In the genomic region with DNA sequence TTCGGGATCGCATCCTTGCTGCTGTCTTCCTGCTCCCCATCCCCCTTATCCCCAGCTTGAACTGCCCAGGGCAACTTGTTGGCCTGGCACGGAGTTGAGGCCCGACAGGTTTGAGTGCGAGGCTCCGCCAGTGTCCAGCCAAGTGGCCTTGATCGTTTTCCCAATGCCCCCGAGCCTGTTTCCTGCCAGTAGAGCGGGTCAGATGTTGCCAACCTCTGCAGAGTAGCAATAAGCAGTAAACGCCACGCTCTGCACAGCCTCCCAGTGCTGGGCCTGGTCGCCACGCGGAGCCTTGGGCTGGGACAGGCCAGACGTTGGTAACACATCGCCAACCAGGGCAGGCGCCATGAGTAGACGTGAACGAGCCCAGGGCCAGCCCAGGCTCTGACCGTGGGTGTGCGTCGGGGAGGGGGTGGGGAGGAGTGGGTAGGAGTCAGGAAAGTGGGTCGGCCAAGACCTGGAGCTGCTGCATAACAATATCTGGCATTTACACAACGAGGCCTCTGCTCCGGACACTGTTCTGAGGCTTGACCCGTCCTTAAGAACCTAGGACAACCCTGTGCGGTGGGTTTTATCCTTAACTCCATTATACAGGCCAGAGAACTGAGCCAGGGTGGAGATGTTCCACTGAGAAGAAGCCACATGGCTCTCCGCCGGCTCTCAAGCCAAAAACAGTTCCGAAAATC, we compare ENCODE assay signal across 6 cellular contexts.
DNase-seq lines count a peak whose midpoint lies in the region; ATAC-seq lines count a peak whose summit lies in the region.

No MANE protein-coding gene starts in this region.

- peak; percentile 3 for ATAC-seq in GM18498 (IDR thresholded peaks at IDR 0.05; ENCODE audit: unreplicated experiment)
- ATAC-seq in HG02970 (IDR thresholded peaks at IDR 0.05; ENCODE audit: low FRiP score, unreplicated experiment): no peak

- peak overlapping the region; percentile 51 to 79 (median 63) for H3K4me3 ChIP-seq in skin epidermis

- H3K36me3 ChIP-seq in KOPT-K1 (ENCODE audit: insufficient read depth, low read length): no peaks in the 10 kb centered on the region

- peak overlapping the region; percentile 76 for H3K27ac ChIP-seq in KOPT-K1 (ENCODE audit: low read depth, low read length, poor library complexity, severe bottlenecking)
- H3K27ac ChIP-seq in epithelial cell of prostate: peak overlapping the region; percentile 64
- peak overlapping the region; percentile 28 to 93 (median 87) for H3K27ac ChIP-seq in skin epidermis

- no peaks in the 10 kb centered on the region for H3K9me3 ChIP-seq in KOPT-K1 (ENCODE audit: insufficient read depth, low read length, poor library complexity, severe bottlenecking)

- DNase-seq in epithelial cell of prostate (ENCODE audit: low read depth, low spot score) (no peak), islet precursor cell (no peak)
